In the genomic region with DNA sequence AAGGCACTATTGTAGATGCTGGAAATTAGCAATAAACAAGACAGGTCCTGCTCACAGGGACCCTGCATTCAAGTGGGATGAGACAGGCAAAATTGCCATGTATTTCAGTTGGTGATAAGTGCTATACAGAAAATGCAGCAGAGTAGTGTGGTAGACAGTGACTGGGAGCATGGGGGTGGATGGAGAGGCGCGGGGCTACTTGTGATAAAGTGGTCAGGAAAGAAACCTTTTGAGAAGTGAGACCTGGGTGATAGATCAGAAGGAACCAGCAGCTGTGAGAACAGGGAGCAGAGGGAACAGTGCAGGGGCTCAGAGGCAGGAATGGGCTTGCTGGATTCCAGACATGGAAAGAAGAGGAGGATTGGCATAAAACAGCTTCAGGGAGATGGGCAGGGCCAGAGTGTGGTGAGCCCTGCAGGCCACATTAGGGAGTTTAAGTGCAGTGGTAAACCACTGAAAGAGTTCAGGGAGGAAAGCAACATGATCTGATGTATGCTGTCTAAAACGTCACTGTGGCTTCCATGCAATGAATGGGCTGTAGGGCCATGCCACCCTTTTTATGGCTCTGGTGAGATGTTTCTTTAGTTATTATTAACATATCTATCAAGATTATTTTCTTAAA, we compare ENCODE assay signal across 8 cellular contexts. TPM values are rescaled to one million over a fixed set of nuclear protein-coding genes. Genes with fewer than 3 reads are reported as not detected.
A peak's percentile ranks its signal among the peaks of the same experiment; 100 is the strongest.
DNase-seq lines count a peak whose midpoint lies in the region; ATAC-seq and TF ChIP-seq lines count a peak whose summit lies in the region.

No MANE protein-coding gene starts in this region.

- H3K27ac Mint-ChIP-seq in MCF 10A (ENCODE audit: low read depth, unreplicated experiment) = no peak overlapping the region

- TF ChIP-seq POLR2A in body of pancreas (IDR thresholded peaks at IDR 0.05) = no peak

- H3K36me3 Mint-ChIP-seq in MCF 10A (ENCODE audit: insufficient read depth, unreplicated experiment) = no peaks in the 10 kb centered on the region

- no peaks in the 10 kb centered on the region for H3K36me3 ChIP-seq in body of pancreas (replicated peaks in 1 of 2; ENCODE audit: insufficient read depth in 1 of 2, low read depth in 2 of 2)

- ATAC-seq in GM21447 (IDR thresholded peaks at IDR 0.05; ENCODE audit: unreplicated experiment) (peak; percentile 76), body of pancreas (no peak)

- POLR2A ChIA-PET in MCF 10A (lab: Yijun Ruan, JAX) = no interaction called here

- H3K9me3 Mint-ChIP-seq in MCF 10A (ENCODE audit: unreplicated experiment) = no peaks in the 10 kb centered on the region

- H3K27me3 Mint-ChIP-seq in MCF 10A (ENCODE audit: insufficient read depth, unreplicated experiment) = no peaks in the 10 kb centered on the region

- 51 to 69% methylated on average over 3 of the region's 3 CpGs for WGBS in body of pancreas, 2 donors

- DNase-seq in EL = peak; percentile 51
- peak; percentile 60 to 67 for DNase-seq in Kasumi-1 (lab: John Stamatoyannopoulos, UW)
- peak; percentile 50 for DNase-seq in choroid plexus epithelial cell (ENCODE audit: low read depth)
- no peak for DNase-seq in body of pancreas
- no peak for DNase-seq in NCI-H1048 (lab: John Stamatoyannopoulos, UW)
- DNase-seq in MCF 10A (ENCODE audit: unreplicated experiment) = no peak
- DNase-seq in OCI-M2 (lab: John Stamatoyannopoulos, UW; ENCODE audit: unreplicated experiment) = no peak

- no peaks in the 10 kb centered on the region for H3K4me1 ChIP-seq in body of pancreas

- BruUV-seq in MCF 10A (replicated peaks; lab: Mats Ljungman, UMichigan) = no TSS peak

- TF ChIP-seq CTCF in choroid plexus epithelial cell (conservative IDR thresholded peaks at IDR 0.05; ENCODE audit: low read depth, low read length) (peak; percentile 7), body of pancreas (IDR thresholded peaks at IDR 0.05) (no peak), MCF 10A (IDR thresholded peaks at IDR 0.05; ENCODE audit: unreplicated experiment) (no peak)

- CTCF ChIA-PET in MCF 10A (lab: Yijun Ruan, JAX) = interaction anchor here (1.2 kb wide), 1 partner anchor 377 kb away, joined by 3 read pairs; no protein-coding TSS in a partner anchor

- H3K4me3 Mint-ChIP-seq in MCF 10A (ENCODE audit: unreplicated experiment) = no peak overlapping the region

- H3K4me3 ChIP-seq in choroid plexus epithelial cell (ENCODE audit: low read depth, low read length) (no peak overlapping the region), body of pancreas (no peak overlapping the region)

- H3K27me3 ChIP-seq in body of pancreas = no peaks in the 10 kb centered on the region

- H3K9me3 ChIP-seq in body of pancreas = no peaks in the 10 kb centered on the region

- peaks cover 17% of the 10 kb centered on the region for H3K4me1 Mint-ChIP-seq in MCF 10A (ENCODE audit: insufficient read depth, unreplicated experiment)

- H3K27ac ChIP-seq in body of pancreas = no peak overlapping the region

- intact Hi-C loops in body of pancreas (cut with DNase I) = no loop called here
- intact Hi-C loops in MCF 10A (cut with micrococcal nuclease) = no loop called here

RNA-seq across cellular contexts. Expression of a gene that starts 7.3 kb away (rescaled TPM):
- total RNA-seq in body of pancreas (under 1 TPM; 0.26 to 0.66 TPM), MCF 10A (2022) (not detected in 2 replicates)

Comparison
In these comparisons a context has a peak if more than half of its experiments do, and no peak if none do; other contexts are left out.
1. DNase-seq: peak in EL (single experiment), Kasumi-1 (2 of 2) and choroid plexus epithelial cell (single experiment); none in body of pancreas (0 of 4), NCI-H1048 (single experiment), MCF 10A (single experiment) and OCI-M2 (single experiment).